ENCODE assay signal across 15 cellular contexts in genomic region chr1:18385239-18385790, GRCh38.
DNase-seq lines count a peak whose midpoint lies in the region; ATAC-seq and TF ChIP-seq lines count a peak whose summit lies in the region.
"Had no signal": no experiment of that assay in that cellular context is flagged by ENCODE, and none has a peak within 500 bp of the region (broad histone marks: within the 10 kb centered on the region; RNA-seq: fewer than 3 reads in every experiment).

No MANE protein-coding gene starts in this region.

- 33 to 44% methylated on average over 3 to 9 of the region's 9 CpGs for WGBS in endodermal cell (ENCODE audit: insufficient coverage in 1 of 2, insufficient read length in 1 of 2), 2 experiments

- H3K9me3 Mint-ChIP-seq in endodermal cell (peaks cover 10% of the 10 kb centered on the region), mesothelial cell of epicardium (peaks cover under 1% of the 10 kb centered on the region)
- no peaks in the 10 kb centered on the region for H3K9me3 Mint-ChIP-seq in activated T-cell treated with anti-CD3 and anti-CD28 coated beads, Interleukin-2, amount 50 U/mL, for 4 hours
- H3K9me3 Mint-ChIP-seq: activated B cell treated with CpG ODN at 0.5 μM for 24 hours had no signal

- H3K4me3 Mint-ChIP-seq in endodermal cell: no peak overlapping the region
- H3K4me3 Mint-ChIP-seq in mesothelial cell of epicardium: peak overlapping the region; percentile 35
- no peak overlapping the region for H3K4me3 Mint-ChIP-seq in activated T-cell treated with anti-CD3 and anti-CD28 coated beads, Interleukin-2, amount 50 U/mL, for 4 hours
- H3K4me3 Mint-ChIP-seq: activated B cell treated with CpG ODN at 0.5 μM for 24 hours, IgD-negative memory B cell had no signal

- no peaks in the 10 kb centered on the region for H3K36me3 ChIP-seq in endodermal cell (ENCODE audit: control insufficient read depth, insufficient read depth, low read length)

- H3K36me3 Mint-ChIP-seq in endodermal cell (ENCODE audit: low read depth): no peaks in the 10 kb centered on the region
- H3K36me3 Mint-ChIP-seq in mesothelial cell of epicardium: no peaks in the 10 kb centered on the region
- H3K36me3 Mint-ChIP-seq in activated T-cell treated with anti-CD3 and anti-CD28 coated beads, Interleukin-2, amount 50 U/mL, for 4 hours (ENCODE audit: insufficient read depth): no peaks in the 10 kb centered on the region
- H3K36me3 Mint-ChIP-seq: IgD-negative memory B cell had no signal

- H3K4me1 ChIP-seq in endodermal cell (ENCODE audit: control insufficient read depth, insufficient read depth, low read length): no peaks in the 10 kb centered on the region
- H3K4me1 ChIP-seq: parathyroid adenoma had no signal

- TF ChIP-seq CTCF in AG10803 (conservative IDR thresholded peaks at IDR 0.05; ENCODE audit: low read length) (no peak), endodermal cell (conservative IDR thresholded peaks at IDR 0.05) (no peak), mesothelial cell of epicardium (IDR thresholded peaks at IDR 0.05; ENCODE audit: unreplicated experiment) (no peak)

- H3K27me3 ChIP-seq in endodermal cell (ENCODE audit: control insufficient read depth, insufficient read depth, low read length, poor library complexity, severe bottlenecking): no peaks in the 10 kb centered on the region

- H3K27ac ChIP-seq in endodermal cell (ENCODE audit: low read depth, low read length): no peak overlapping the region
- H3K27ac ChIP-seq: parathyroid adenoma had no signal

- H3K27ac Mint-ChIP-seq in endodermal cell: no peak overlapping the region
- peak overlapping the region; percentile 84 for H3K27ac Mint-ChIP-seq in mesothelial cell of epicardium
- H3K27ac Mint-ChIP-seq: activated B cell treated with CpG ODN at 0.5 μM for 24 hours, IgD-negative memory B cell had no signal

- H3K9ac ChIP-seq in endodermal cell (ENCODE audit: extremely low read depth, low read length, poor library complexity, severe bottlenecking): no peak overlapping the region
- H3K9ac ChIP-seq: parathyroid adenoma had no signal

- peaks cover 5% of the 10 kb centered on the region for H3K9me3 ChIP-seq in endodermal cell (ENCODE audit: control insufficient read depth, low read length)

- DNase-seq in AG10803 (ENCODE audit: low read depth): peak; percentile 6
- peak; percentile 57 for DNase-seq in NCI-H2227 (lab: John Stamatoyannopoulos, UW; ENCODE audit: unreplicated experiment)
- peak; percentile 79 for DNase-seq in endodermal cell
- DNase-seq in mesothelial cell of epicardium (ENCODE audit: low spot score in 2 of 2, unreplicated experiment in 2 of 2): peak in 1 of 2 experiments; percentile 46
- DNase-seq in NCI-H1417 treated with DMSO at 0.1 percent for 48 hours (lab: John Stamatoyannopoulos, UW): no peak
- DNase-seq in activated T-cell treated with anti-CD3 and anti-CD28 coated beads, Interleukin-2, amount 50 U/mL, for 4 hours: no peak
- no peak for DNase-seq in NCI-H128 (lab: John Stamatoyannopoulos, UW; ENCODE audit: unreplicated experiment)
- DNase-seq: activated B cell treated with CpG ODN at 0.5 μM for 24 hours; DMS79 treated with DMSO at 0.1 percent for 48 hours; NK-92 treated with Interleukin-12 subunit alpha and Interleukin-12 subunit beta, amount 100 ng/mL, for 24 hours; stimulated activated CD4-positive, alpha-beta T cell treated with anti-CD3 and anti-CD28 coated beads, Interleukin-2, amount 100 ng/mL, for 24 hours had no signal

- no peak for ATAC-seq in activated T-cell treated with anti-CD3 and anti-CD28 coated beads, Interleukin-2, amount 50 U/mL, for 4 hours
- ATAC-seq in HG02852 (IDR thresholded peaks at IDR 0.05; ENCODE audit: unreplicated experiment): no peak
- ATAC-seq: SK-N-SH treated with all-trans-retinoic acid at 6 μM for 48 hours had no signal

- no peak overlapping the region for H3K4me3 ChIP-seq in AG10803 (ENCODE audit: low read length)
- no peak overlapping the region for H3K4me3 ChIP-seq in endodermal cell (ENCODE audit: low read length)

- peaks cover 14% of the 10 kb centered on the region for H3K27me3 Mint-ChIP-seq in endodermal cell (ENCODE audit: insufficient read depth)
- peaks cover 44% of the 10 kb centered on the region for H3K27me3 Mint-ChIP-seq in mesothelial cell of epicardium (ENCODE audit: low read depth)
- peaks cover 22% of the 10 kb centered on the region for H3K27me3 Mint-ChIP-seq in activated T-cell treated with anti-CD3 and anti-CD28 coated beads, Interleukin-2, amount 50 U/mL, for 4 hours (ENCODE audit: low read depth)

- H3K4me1 Mint-ChIP-seq in endodermal cell (peaks cover 31% of the 10 kb centered on the region), mesothelial cell of epicardium (peaks cover 12% of the 10 kb centered on the region)
- H3K4me1 Mint-ChIP-seq in activated T-cell treated with anti-CD3 and anti-CD28 coated beads, Interleukin-2, amount 50 U/mL, for 4 hours (ENCODE audit: low read depth): no peaks in the 10 kb centered on the region
- H3K4me1 Mint-ChIP-seq: activated B cell treated with CpG ODN at 0.5 μM for 24 hours had no signal

Comparison
In these comparisons a context has a peak if more than half of its experiments do, and no peak if none do; other contexts are left out.
1. DNase-seq: peak in AG10803 (single experiment), NCI-H2227 (single experiment) and endodermal cell (single experiment); none in NCI-H1417 treated with DMSO at 0.1 percent for 48 hours (single experiment), activated T-cell treated with anti-CD3 and anti-CD28 coated beads, Interleukin-2, amount 50 U/mL, for 4 hours (single experiment) and NCI-H128 (single experiment).